1 cellular context compared by ENCODE assay signal in the genomic region with DNA sequence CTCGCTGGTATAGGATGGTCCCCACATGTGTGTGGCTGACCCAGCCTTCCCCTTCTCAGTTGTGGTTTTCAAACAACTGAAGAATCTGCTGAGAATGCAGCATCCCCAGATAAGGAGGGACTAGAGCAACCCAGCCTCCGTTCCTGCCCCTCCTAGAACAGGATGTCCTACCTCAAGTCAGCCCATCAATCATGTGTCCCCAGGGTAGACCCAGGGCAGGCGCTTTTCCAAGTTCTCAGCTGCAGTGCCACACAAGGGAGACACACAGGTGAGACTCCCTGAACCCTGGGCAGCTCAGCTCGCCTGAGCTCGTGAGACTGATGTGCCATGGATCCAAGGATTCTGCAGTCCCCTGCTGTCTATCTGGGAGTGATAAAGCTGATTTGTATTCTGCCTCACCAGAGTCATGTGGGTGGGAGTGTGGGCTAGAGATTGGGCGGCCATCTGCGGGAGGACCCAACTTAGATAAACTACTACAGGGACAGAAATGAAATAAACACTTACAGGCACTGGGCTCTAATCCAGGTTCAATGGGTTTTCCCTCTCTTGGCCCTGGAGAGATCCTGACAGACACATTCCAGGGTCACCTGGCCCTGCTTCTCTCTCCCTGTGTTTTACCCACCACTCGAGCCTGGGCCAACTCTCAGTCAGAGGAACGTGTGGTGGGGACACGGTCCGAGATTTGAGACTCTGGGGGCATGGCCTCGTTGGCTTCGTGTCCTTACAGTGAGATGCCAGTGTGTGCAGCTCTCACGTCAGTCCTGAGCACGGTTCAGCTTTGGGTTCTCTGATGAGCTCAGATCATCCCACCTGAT.
TF ChIP-seq lines count a peak whose summit lies in the region.

No MANE protein-coding gene starts in this region.

TF ChIP-seq in K562, 482 proteins besides CTCF, POLR2A, EP300 and RAD21 (continued from another document):
- TF ChIP-seq, protein P1, sequence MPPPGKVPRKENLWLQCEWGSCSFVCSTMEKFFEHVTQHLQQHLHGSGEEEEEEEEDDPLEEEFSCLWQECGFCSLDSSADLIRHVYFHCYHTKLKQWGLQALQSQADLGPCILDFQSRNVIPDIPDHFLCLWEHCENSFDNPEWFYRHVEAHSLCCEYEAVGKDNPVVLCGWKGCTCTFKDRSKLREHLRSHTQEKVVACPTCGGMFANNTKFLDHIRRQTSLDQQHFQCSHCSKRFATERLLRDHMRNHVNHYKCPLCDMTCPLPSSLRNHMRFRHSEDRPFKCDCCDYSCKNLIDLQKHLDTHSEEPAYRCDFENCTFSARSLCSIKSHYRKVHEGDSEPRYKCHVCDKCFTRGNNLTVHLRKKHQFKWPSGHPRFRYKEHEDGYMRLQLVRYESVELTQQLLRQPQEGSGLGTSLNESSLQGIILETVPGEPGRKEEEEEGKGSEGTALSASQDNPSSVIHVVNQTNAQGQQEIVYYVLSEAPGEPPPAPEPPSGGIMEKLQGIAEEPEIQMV (tag; conservative IDR thresholded peaks at IDR 0.05; ENCODE audit: low read depth) = no peak
- TF ChIP-seq EGR1 (conservative IDR thresholded peaks at IDR 0.05) (0 out of 2 replicates have a peak, but pooled peaks have one; percentile 14), CBFA2T2 (conservative IDR thresholded peaks at IDR 0.05) (peak; percentile 43), ARID1B (IDR thresholded peaks at IDR 0.05) (peak; percentile 26; the same call in 1 of the 2 replicates), ZNF217 (CRISPR knock-in tag; IDR thresholded peaks at IDR 0.05) (no peak), ZNF79 (CRISPR knock-in tag; IDR thresholded peaks at IDR 0.05; ENCODE audit: low read depth) (no peak), CTBP1 (IDR thresholded peaks at IDR 0.05; ENCODE audit: borderline replicate concordance) (peak; percentile 71; the same call in 1 of the 2 replicates), ETV5 (CRISPR knock-in tag; IDR thresholded peaks at IDR 0.05; ENCODE audit: low read depth) (no peak), WHSC1 (IDR thresholded peaks at IDR 0.05; ENCODE audit: low read length) (no peak), XRCC4 (IDR thresholded peaks at IDR 0.05; ENCODE audit: extremely low read depth, insufficient read depth, insufficient read length) (no peak), MECOM (CRISPR knock-in tag; IDR thresholded peaks at IDR 0.05) (0 out of 2 replicates have a peak, but pooled peaks have one; percentile 37), ZFP1 (CRISPR knock-in tag; IDR thresholded peaks at IDR 0.05) (no peak), ZNF77 (CRISPR knock-in tag; IDR thresholded peaks at IDR 0.05) (no peak), CHD2 (IDR thresholded peaks at IDR 0.05; ENCODE audit: low read depth, low read length) (no peak), CBFA2T3 (IDR thresholded peaks at IDR 0.05) (peak; percentile 65), SNIP1 (IDR thresholded peaks at IDR 0.05; ENCODE audit: low read depth) (peak; percentile 67; the same call in 1 of the 2 replicates), SP2 (IDR thresholded peaks at IDR 0.05; ENCODE audit: extremely low read depth, low read depth, low read length, poor library complexity, severe bottlenecking) (no peak), RCOR1 (IDR thresholded peaks at IDR 0.05; ENCODE audit: borderline replicate concordance in 1 of 2, low read depth in 2 of 2, low read length in 2 of 2) (peak in 1 of 2 experiments; percentile 64; a peak in 2 of 4 replicates), TEAD4 (IDR thresholded peaks at IDR 0.05; ENCODE audit: low read length) (peak; percentile 23; the same call in 1 of the 2 replicates), TEAD4 (CRISPR knock-in tag; IDR thresholded peaks at IDR 0.05; ENCODE audit: borderline replicate concordance) (no peak), TCF3 (CRISPR knock-in tag; IDR thresholded peaks at IDR 0.05) (peak; percentile 71), MAZ (CRISPR knock-in tag; conservative IDR thresholded peaks at IDR 0.05 in 1 of 2, IDR thresholded peaks at IDR 0.05 in 1 of 2) (peak in 1 of 2 experiments; percentile 47; a peak in 1 of 4 replicates), POLR2AphosphoS5 (IDR thresholded peaks at IDR 0.05; ENCODE audit: control insufficient read depth, insufficient read depth, low read depth, low read length) (no peak), MYC (IDR thresholded peaks at IDR 0.05; ENCODE audit: low read depth, low read length) (no peak), MYC (CRISPR knock-in tag; IDR thresholded peaks at IDR 0.05; ENCODE audit: borderline replicate concordance, low read depth) (0 out of 2 replicates have a peak, but pooled peaks have one; percentile 24), POLR2AphosphoS2 (IDR thresholded peaks at IDR 0.05; ENCODE audit: low read length) (no peak), ZBTB1 (CRISPR knock-in tag; IDR thresholded peaks at IDR 0.05; ENCODE audit: borderline replicate concordance, low read depth) (no peak), NCOA6 (IDR thresholded peaks at IDR 0.05) (no peak), C11orf30 (IDR thresholded peaks at IDR 0.05; ENCODE audit: low read depth) (peak; percentile 48; the same call in 1 of the 2 replicates), GABPA (tag; conservative IDR thresholded peaks at IDR 0.05; ENCODE audit: low read depth) (peak; percentile 30; the same call in 1 of the 2 replicates), ZNF75A (CRISPR knock-in tag; IDR thresholded peaks at IDR 0.05) (no peak), CBFB (CRISPR knock-in tag; IDR thresholded peaks at IDR 0.05) (no peak), NFATC3 (IDR thresholded peaks at IDR 0.05) (peak; percentile 94)
- TF ChIP-seq, protein P2, sequence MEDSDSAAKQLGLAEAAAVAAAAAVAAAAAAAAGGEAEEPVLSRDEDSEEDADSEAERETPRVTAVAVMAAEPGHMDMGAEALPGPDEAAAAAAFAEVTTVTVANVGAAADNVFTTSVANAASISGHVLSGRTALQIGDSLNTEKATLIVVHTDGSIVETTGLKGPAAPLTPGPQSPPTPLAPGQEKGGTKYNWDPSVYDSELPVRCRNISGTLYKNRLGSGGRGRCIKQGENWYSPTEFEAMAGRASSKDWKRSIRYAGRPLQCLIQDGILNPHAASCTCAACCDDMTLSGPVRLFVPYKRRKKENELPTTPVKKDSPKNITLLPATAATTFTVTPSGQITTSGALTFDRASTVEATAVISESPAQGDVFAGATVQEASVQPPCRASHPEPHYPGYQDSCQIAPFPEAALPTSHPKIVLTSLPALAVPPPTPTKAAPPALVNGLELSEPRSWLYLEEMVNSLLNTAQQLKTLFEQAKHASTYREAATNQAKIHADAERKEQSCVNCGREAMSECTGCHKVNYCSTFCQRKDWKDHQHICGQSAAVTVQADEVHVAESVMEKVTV (CRISPR knock-in tag; IDR thresholded peaks at IDR 0.05) = no peak
- TF ChIP-seq, protein P3, sequence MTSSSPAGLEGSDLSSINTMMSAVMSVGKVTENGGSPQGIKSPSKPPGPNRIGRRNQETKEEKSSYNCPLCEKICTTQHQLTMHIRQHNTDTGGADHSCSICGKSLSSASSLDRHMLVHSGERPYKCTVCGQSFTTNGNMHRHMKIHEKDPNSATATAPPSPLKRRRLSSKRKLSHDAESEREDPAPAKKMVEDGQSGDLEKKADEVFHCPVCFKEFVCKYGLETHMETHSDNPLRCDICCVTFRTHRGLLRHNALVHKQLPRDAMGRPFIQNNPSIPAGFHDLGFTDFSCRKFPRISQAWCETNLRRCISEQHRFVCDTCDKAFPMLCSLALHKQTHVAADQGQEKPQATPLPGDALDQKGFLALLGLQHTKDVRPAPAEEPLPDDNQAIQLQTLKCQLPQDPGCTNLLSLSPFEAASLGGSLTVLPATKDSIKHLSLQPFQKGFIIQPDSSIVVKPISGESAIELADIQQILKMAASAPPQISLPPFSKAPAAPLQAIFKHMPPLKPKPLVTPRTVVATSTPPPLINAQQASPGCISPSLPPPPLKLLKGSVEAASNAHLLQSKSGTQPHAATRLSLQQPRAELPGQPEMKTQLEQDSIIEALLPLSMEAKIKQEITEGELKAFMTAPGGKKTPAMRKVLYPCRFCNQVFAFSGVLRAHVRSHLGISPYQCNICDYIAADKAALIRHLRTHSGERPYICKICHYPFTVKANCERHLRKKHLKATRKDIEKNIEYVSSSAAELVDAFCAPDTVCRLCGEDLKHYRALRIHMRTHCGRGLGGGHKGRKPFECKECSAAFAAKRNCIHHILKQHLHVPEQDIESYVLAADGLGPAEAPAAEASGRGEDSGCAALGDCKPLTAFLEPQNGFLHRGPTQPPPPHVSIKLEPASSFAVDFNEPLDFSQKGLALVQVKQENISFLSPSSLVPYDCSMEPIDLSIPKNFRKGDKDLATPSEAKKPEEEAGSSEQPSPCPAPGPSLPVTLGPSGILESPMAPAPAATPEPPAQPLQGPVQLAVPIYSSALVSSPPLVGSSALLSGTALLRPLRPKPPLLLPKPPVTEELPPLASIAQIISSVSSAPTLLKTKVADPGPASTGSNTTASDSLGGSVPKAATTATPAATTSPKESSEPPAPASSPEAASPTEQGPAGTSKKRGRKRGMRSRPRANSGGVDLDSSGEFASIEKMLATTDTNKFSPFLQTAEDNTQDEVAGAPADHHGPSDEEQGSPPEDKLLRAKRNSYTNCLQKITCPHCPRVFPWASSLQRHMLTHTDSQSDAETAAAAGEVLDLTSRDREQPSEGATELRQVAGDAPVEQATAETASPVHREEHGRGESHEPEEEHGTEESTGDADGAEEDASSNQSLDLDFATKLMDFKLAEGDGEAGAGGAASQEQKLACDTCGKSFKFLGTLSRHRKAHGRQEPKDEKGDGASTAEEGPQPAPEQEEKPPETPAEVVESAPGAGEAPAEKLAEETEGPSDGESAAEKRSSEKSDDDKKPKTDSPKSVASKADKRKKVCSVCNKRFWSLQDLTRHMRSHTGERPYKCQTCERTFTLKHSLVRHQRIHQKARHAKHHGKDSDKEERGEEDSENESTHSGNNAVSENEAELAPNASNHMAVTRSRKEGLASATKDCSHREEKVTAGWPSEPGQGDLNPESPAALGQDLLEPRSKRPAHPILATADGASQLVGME (CRISPR knock-in tag; IDR thresholded peaks at IDR 0.05) = peak; percentile 83
- TF ChIP-seq, protein P4, sequence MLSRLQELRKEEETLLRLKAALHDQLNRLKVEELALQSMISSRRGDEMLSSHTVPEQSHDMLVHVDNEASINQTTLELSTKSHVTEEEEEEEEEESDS (CRISPR knock-in tag; IDR thresholded peaks at IDR 0.05) = no peak
- TF ChIP-seq, protein P5, sequence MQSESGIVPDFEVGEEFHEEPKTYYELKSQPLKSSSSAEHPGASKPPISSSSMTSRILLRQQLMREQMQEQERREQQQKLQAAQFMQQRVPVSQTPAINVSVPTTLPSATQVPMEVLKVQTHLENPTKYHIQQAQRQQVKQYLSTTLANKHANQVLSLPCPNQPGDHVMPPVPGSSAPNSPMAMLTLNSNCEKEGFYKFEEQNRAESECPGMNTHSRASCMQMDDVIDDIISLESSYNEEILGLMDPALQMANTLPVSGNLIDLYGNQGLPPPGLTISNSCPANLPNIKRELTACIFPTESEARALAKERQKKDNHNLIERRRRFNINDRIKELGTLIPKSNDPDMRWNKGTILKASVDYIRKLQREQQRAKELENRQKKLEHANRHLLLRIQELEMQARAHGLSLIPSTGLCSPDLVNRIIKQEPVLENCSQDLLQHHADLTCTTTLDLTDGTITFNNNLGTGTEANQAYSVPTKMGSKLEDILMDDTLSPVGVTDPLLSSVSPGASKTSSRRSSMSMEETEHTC (IDR thresholded peaks at IDR 0.05) = no peak
- TF ChIP-seq, protein P6, sequence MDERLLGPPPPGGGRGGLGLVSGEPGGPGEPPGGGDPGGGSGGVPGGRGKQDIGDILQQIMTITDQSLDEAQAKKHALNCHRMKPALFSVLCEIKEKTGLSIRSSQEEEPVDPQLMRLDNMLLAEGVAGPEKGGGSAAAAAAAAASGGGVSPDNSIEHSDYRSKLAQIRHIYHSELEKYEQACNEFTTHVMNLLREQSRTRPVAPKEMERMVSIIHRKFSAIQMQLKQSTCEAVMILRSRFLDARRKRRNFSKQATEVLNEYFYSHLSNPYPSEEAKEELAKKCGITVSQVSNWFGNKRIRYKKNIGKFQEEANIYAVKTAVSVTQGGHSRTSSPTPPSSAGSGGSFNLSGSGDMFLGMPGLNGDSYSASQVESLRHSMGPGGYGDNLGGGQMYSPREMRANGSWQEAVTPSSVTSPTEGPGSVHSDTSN (CRISPR knock-in tag; IDR thresholded peaks at IDR 0.05; ENCODE audit: low read depth) = no peak
- TF ChIP-seq, protein P6 (tag; conservative IDR thresholded peaks at IDR 0.05; ENCODE audit: low read depth) = peak; percentile 73
- TF ChIP-seq, protein P7, sequence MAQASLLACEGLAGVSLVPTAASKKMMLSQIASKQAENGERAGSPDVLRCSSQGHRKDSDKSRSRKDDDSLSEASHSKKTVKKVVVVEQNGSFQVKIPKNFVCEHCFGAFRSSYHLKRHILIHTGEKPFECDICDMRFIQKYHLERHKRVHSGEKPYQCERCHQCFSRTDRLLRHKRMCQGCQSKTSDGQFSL (CRISPR knock-in tag; IDR thresholded peaks at IDR 0.05) = no peak
- TF ChIP-seq, protein P7 (tag; IDR thresholded peaks at IDR 0.05) = no peak
- TF ChIP-seq, protein P8, sequence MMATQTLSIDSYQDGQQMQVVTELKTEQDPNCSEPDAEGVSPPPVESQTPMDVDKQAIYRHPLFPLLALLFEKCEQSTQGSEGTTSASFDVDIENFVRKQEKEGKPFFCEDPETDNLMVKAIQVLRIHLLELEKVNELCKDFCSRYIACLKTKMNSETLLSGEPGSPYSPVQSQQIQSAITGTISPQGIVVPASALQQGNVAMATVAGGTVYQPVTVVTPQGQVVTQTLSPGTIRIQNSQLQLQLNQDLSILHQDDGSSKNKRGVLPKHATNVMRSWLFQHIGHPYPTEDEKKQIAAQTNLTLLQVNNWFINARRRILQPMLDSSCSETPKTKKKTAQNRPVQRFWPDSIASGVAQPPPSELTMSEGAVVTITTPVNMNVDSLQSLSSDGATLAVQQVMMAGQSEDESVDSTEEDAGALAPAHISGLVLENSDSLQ (IDR thresholded peaks at IDR 0.05) = peak; percentile 86
- TF ChIP-seq, protein P9, sequence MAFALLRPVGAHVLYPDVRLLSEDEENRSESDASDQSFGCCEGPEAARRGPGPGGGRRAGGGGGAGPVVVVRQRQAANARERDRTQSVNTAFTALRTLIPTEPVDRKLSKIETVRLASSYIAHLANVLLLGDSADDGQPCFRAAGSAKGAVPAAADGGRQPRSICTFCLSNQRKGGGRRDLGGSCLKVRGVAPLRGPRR (CRISPR knock-in tag; IDR thresholded peaks at IDR 0.05) = no peak
